ENCODE assay signal across 21 cellular contexts in genomic region chr10:126259883-126260282, GRCh38.
"Had no signal": no experiment of that assay in that cellular context is flagged by ENCODE, and none has a peak within 500 bp of the region (broad histone marks: within the 10 kb centered on the region; RNA-seq: fewer than 3 reads in every experiment).

No MANE protein-coding gene starts in this region.

- H3K9me3 ChIP-seq: gastrocnemius medialis, heart right ventricle, mucosa of descending colon, neutrophil, ovary, right atrium auricular region, sigmoid colon had no signal

- H3K27me3 ChIP-seq: dorsolateral prefrontal cortex, gastrocnemius medialis, neutrophil, ovary, right atrium auricular region, sigmoid colon had no signal

- H3K27ac ChIP-seq: dorsolateral prefrontal cortex, gastrocnemius medialis, heart right ventricle, neutrophil, ovary, right atrium auricular region, sigmoid colon, skin epidermis had no signal

- FAIRE-seq: endometrium, islet of Langerhans had no signal

- H3K4me3 Mint-ChIP-seq: naive thymus-derived CD8-positive, alpha-beta T cell had no signal

- H3K27ac Mint-ChIP-seq: naive thymus-derived CD8-positive, alpha-beta T cell had no signal

- H3K4me3 ChIP-seq: dorsolateral prefrontal cortex, gastrocnemius medialis, heart right ventricle, mucosa of descending colon, ovary, right atrium auricular region, sigmoid colon, skin epidermis had no signal

- H3K4me1 ChIP-seq: gastrocnemius medialis, right atrium auricular region, sigmoid colon had no signal

- DNase-seq: cortex of kidney; dorsolateral prefrontal cortex; effector CD8-positive, alpha-beta T cell; gastrocnemius medialis; heart right ventricle; hypothalamus; kidney glomerular epithelial cell; mammary epithelial cell; mucosa of descending colon; naive thymus-derived CD8-positive, alpha-beta T cell; ovary; sigmoid colon; stimulated activated CD4-positive, alpha-beta T cell treated with anti-CD3 and anti-CD28 coated beads, Interleukin-2, amount 100 ng/mL, for 24 hours; stimulated activated CD4-positive, alpha-beta T cell treated with anti-CD3 and anti-CD28 coated beads, Interleukin-4, amount 100 ng/mL, for 4 hours; stimulated activated naive CD4-positive, alpha-beta T cell; trophoblast cell had no signal

- H3K36me3 Mint-ChIP-seq: naive thymus-derived CD8-positive, alpha-beta T cell had no signal

- H3K36me3 ChIP-seq: gastrocnemius medialis, heart right ventricle, neutrophil, ovary, right atrium auricular region, sigmoid colon had no signal
